ENCODE assay signal across 27 cellular contexts in genomic region chr17:50222922-50223321, GRCh38. TPM values are rescaled to one million over a fixed set of nuclear protein-coding genes. Genes with fewer than 3 reads are reported as not detected.
DNase-seq lines count a peak whose midpoint lies in the region; ATAC-seq and TF ChIP-seq lines count a peak whose summit lies in the region.
"Had no signal": no experiment of that assay in that cellular context is flagged by ENCODE, and none has a peak within 500 bp of the region (broad histone marks: within the 10 kb centered on the region; RNA-seq: fewer than 3 reads in every experiment).

No MANE protein-coding gene starts in this region.

- DNase-seq in MV-4-11 (lab: John Stamatoyannopoulos, UW) (peak; percentile 18), chondrocyte (ENCODE audit: low spot score) (no peak), osteoblast (ENCODE audit: insufficient read length, low spot score, missing footprints) (no peak), upper lobe of left lung (no peak), NCI-H446 (lab: John Stamatoyannopoulos, UW) (no peak)
- no peak for DNase-seq in activated naive CD4-positive, alpha-beta T cell treated with anti-CD3 and anti-CD28 coated beads, Interleukin-2, amount 50 U/mL, for 72 hours (ENCODE audit: low spot score in 2 of 2)
- DNase-seq: activated CD4-positive, alpha-beta T cell treated with anti-CD3 and anti-CD28 coated beads, Interleukin-2, amount 50 U/mL, for 4 hours; activated CD8-positive, alpha-beta memory T cell treated with anti-CD3 and anti-CD28 coated beads, Interleukin-2, amount 50 U/mL, for 48 hours; activated effector memory CD4-positive, alpha-beta T cell treated with Interleukin-2 at 50 U/mL for 16 hours; brain microvascular endothelial cell; CD4-positive, CD25-positive, alpha-beta regulatory T cell; colonic mucosa; DMS 273 treated with DMSO at 0.1 percent for 48 hours; NCI-H1417; NCI-H2081 treated with DMSO at 0.1 percent for 48 hours; NCI-H446 treated with DMSO at 0.1 percent for 48 hours; NK-92 treated with Interleukin-12 subunit alpha and Interleukin-12 subunit beta, amount 100 ng/mL, for 24 hours; stimulated activated CD4-positive, alpha-beta T cell treated with anti-CD3 and anti-CD28 coated beads, Interleukin-2, amount 100 ng/mL, for 48 hours; stimulated activated naive CD8-positive, alpha-beta T cell treated with anti-CD3 and anti-CD28 coated beads, Interleukin-15, Interleukin-2, amounts not matched to agents 100 U/mL and 50 U/mL, for 24 hours had no signal

- peaks cover 4% of the 10 kb centered on the region for H3K36me3 Mint-ChIP-seq in chondrocyte (ENCODE audit: low read depth)
- H3K36me3 Mint-ChIP-seq in activated naive CD4-positive, alpha-beta T cell treated with anti-CD3 and anti-CD28 coated beads, Interleukin-2, amount 50 U/mL, for 72 hours, result peaks cover 19 to 25% of the 10 kb centered on the region in 2 donors
- H3K36me3 Mint-ChIP-seq: type B pancreatic cell had no signal

- H3K4me2 ChIP-seq in osteoblast (ENCODE audit: insufficient read depth, low read length), result peak overlapping the region; percentile 56

- WGBS in upper lobe of left lung, 2 donors, result 68 to 74% methylated on average over 6 of the region's 6 CpGs

- peaks cover 16% of the 10 kb centered on the region for H3K9me3 Mint-ChIP-seq in chondrocyte (ENCODE audit: low read depth)
- H3K9me3 Mint-ChIP-seq in activated naive CD4-positive, alpha-beta T cell treated with anti-CD3 and anti-CD28 coated beads, Interleukin-2, amount 50 U/mL, for 72 hours, result peaks cover 0 to 21% of the 10 kb centered on the region in 2 donors
- H3K9me3 Mint-ChIP-seq: type B pancreatic cell had no signal

- H3K36me3 ChIP-seq in osteoblast (ENCODE audit: insufficient read depth, low read length), result no peaks in the 10 kb centered on the region
- H3K36me3 ChIP-seq in upper lobe of left lung, result no peaks in the 10 kb centered on the region
- H3K36me3 ChIP-seq: brain microvascular endothelial cell, colonic mucosa, Peyer's patch had no signal

- H3K79me2 ChIP-seq in osteoblast (ENCODE audit: insufficient read depth, low read length), result no peaks in the 10 kb centered on the region

- H3K27me3 ChIP-seq in osteoblast (ENCODE audit: insufficient read depth, low read length) (no peaks in the 10 kb centered on the region), upper lobe of left lung (no peaks in the 10 kb centered on the region)
- H3K27me3 ChIP-seq: brain microvascular endothelial cell, colonic mucosa, Peyer's patch had no signal

- H2AFZ ChIP-seq in osteoblast (ENCODE audit: low read length), result no peak overlapping the region

- peaks cover 49% of the 10 kb centered on the region for H3K4me1 ChIP-seq in osteoblast (ENCODE audit: insufficient read depth, low read length)
- H3K4me1 ChIP-seq in upper lobe of left lung, result peaks cover 21 to 50% (median 40%) of the 10 kb centered on the region in 4 donors
- H3K4me1 ChIP-seq: colonic mucosa had no signal

- peaks cover 5% of the 10 kb centered on the region for H3K9me3 ChIP-seq in osteoblast (ENCODE audit: low read depth, low read length)
- H3K9me3 ChIP-seq in upper lobe of left lung, result peaks cover 0 to 9% (median 3%) of the 10 kb centered on the region in 4 donors
- H3K9me3 ChIP-seq: colonic mucosa, Peyer's patch had no signal

- no peaks in the 10 kb centered on the region for H4K20me1 ChIP-seq in osteoblast (ENCODE audit: insufficient read depth, low read length)

- no peak overlapping the region for H3K4me3 Mint-ChIP-seq in chondrocyte (ENCODE audit: unreplicated experiment)
- H3K4me3 Mint-ChIP-seq: CD4-positive, CD25-positive, alpha-beta regulatory T cell; type B pancreatic cell; WTC11 had no signal

- peak overlapping the region; percentile 99 for H3K27ac Mint-ChIP-seq in chondrocyte (ENCODE audit: unreplicated experiment)
- no peak overlapping the region for H3K27ac Mint-ChIP-seq in activated naive CD4-positive, alpha-beta T cell treated with anti-CD3 and anti-CD28 coated beads, Interleukin-2, amount 50 U/mL, for 72 hours
- H3K27ac Mint-ChIP-seq: CD4-positive, CD25-positive, alpha-beta regulatory T cell; progenitor cell of endocrine pancreas; type B pancreatic cell; WTC11 had no signal

- H3K4me3 ChIP-seq in osteoblast (ENCODE audit: insufficient read depth, low read length) (no peak overlapping the region), upper lobe of left lung (no peak overlapping the region)
- H3K4me3 ChIP-seq: colonic mucosa, Peyer's patch had no signal

- no peak for TF ChIP-seq POLR2A in upper lobe of left lung (IDR thresholded peaks at IDR 0.05)

- peak overlapping the region; percentile 100 for H3K27ac ChIP-seq in osteoblast (ENCODE audit: low read depth, low read length)
- H3K27ac ChIP-seq in upper lobe of left lung, result peak overlapping the region; percentile 59 to 84 (median 78)
- H3K27ac ChIP-seq: brain microvascular endothelial cell, colonic mucosa had no signal

- no peak for TF ChIP-seq EP300 in upper lobe of left lung (IDR thresholded peaks at IDR 0.05)

- peaks cover 58% of the 10 kb centered on the region for H3K4me1 Mint-ChIP-seq in chondrocyte (ENCODE audit: low read depth)
- H3K4me1 Mint-ChIP-seq: CD4-positive, CD25-positive, alpha-beta regulatory T cell had no signal

- H3K27me3 Mint-ChIP-seq in chondrocyte (ENCODE audit: low read depth), result no peaks in the 10 kb centered on the region

- no peak for ATAC-seq in upper lobe of left lung (ENCODE audit: low FRiP score in 2 of 2)
- no peak for ATAC-seq in GM21786 (IDR thresholded peaks at IDR 0.05; ENCODE audit: unreplicated experiment)
- no peak for ATAC-seq in activated naive CD4-positive, alpha-beta T cell treated with anti-CD3 and anti-CD28 coated beads, Interleukin-2, amount 50 U/mL, for 72 hours
- ATAC-seq: stimulated activated naive CD8-positive, alpha-beta T cell treated with anti-CD3 and anti-CD28 coated beads, Interleukin-15, Interleukin-2, amounts not matched to agents 100 U/mL and 50 U/mL, for 24 hours; WTC11 had no signal

- TF ChIP-seq CTCF in chondrocyte (IDR thresholded peaks at IDR 0.05), result no peak
- TF ChIP-seq CTCF in osteoblast (IDR thresholded peaks at IDR 0.05; ENCODE audit: extremely low read depth, low read depth, low read length), result no peak
- TF ChIP-seq CTCF in upper lobe of left lung (IDR thresholded peaks at IDR 0.05), result no peak

RNA-seq across cellular contexts. Expression of gene COL1A1, which starts 21.5 kb away (rescaled TPM):
- total RNA-seq in chondrocyte (34,852 to 36,120 TPM (median 35,333 TPM) in 3 replicates), osteoblast (6,718 and 8,987 TPM in 2 replicates), upper lobe of left lung (100 to 1,000 TPM in 3 of 6 donors, 10 to 100 TPM in 3; 15.4 to 555 (median 117) TPM)
- total RNA-seq in activated naive CD4-positive, alpha-beta T cell treated with anti-CD3 and anti-CD28 coated beads, Interleukin-2, amount 50 U/mL, for 72 hours, result 1 to 10 TPM in 1 of 2 donors, under 1 TPM in 1; 0.48 to 3.0 TPM

RNA-seq across cellular contexts. Expression of gene TMEM92, which starts 51.3 kb away (rescaled TPM):
- total RNA-seq in chondrocyte (1.6 to 1.7 TPM (median 1.7 TPM) in 3 replicates), osteoblast (under 0.01 and 0.36 TPM in 2 replicates), upper lobe of left lung (10 to 100 TPM in 1 of 6 donors, 1 to 10 TPM in 5; 1.3 to 15.7 (median 3.8) TPM)
- total RNA-seq in activated naive CD4-positive, alpha-beta T cell treated with anti-CD3 and anti-CD28 coated beads, Interleukin-2, amount 50 U/mL, for 72 hours, result under 1 TPM in 1 of 2 donors, not detected in 1; 0.39 TPM
- total RNA-seq: CD4-positive, CD25-positive, alpha-beta regulatory T cell; mononuclear cell; skeletal muscle tissue had no signal

RNA-seq across cellular contexts. Expression of gene SGCA, which starts 57.1 kb away (rescaled TPM):
- total RNA-seq in chondrocyte (0.85 to 5.5 TPM (median 1.3 TPM) in 3 replicates), osteoblast (0.29 TPM in 1 of 2 replicates, not detected in the other), upper lobe of left lung (10 to 100 TPM in 5 of 6 donors, 1 to 10 TPM in 1; 1.6 to 19.7 (median 14.1) TPM)
- total RNA-seq in activated naive CD4-positive, alpha-beta T cell treated with anti-CD3 and anti-CD28 coated beads, Interleukin-2, amount 50 U/mL, for 72 hours, result under 1 TPM; 0.31 to 0.41 TPM
- total RNA-seq: CD4-positive, CD25-positive, alpha-beta regulatory T cell; mononuclear cell; progenitor cell of endocrine pancreas; SK-MEL-5 had no signal

Comparison
In these comparisons a context has a peak if more than half of its experiments do, and no peak if none do; other contexts are left out.
1. RNA of gene COL1A1, which starts 21.5 kb away (total RNA-seq): 34,852 to 36,120 TPM in chondrocyte and 6,718 to 8,987 TPM in osteoblast; 15.4 to 555 TPM in upper lobe of left lung and 0.48 to 3.0 TPM in activated naive CD4-positive, alpha-beta T cell treated with anti-CD3 and anti-CD28 coated beads, Interleukin-2, amount 50 U/mL, for 72 hours; every median in the first group is over 10 times any median in the second.